ENCODE assay signal across 1 cellular context in genomic region chr9:7320139-7320538, GRCh38.
A peak's percentile ranks its signal among the peaks of the same experiment; 100 is the strongest.
TF ChIP-seq lines count a peak whose summit lies in the region.

No MANE protein-coding gene starts in this region.

TF ChIP-seq in SK-N-SH, 30 proteins besides CTCF, POLR2A, EP300 and RAD21 (continued from another document):
- TF ChIP-seq ZBTB33 (IDR thresholded peaks at IDR 0.05; ENCODE audit: borderline replicate concordance, low read depth) (no peak), USF2 (IDR thresholded peaks at IDR 0.05; ENCODE audit: borderline replicate concordance, low read depth, low read length) (no peak), RFX5 (IDR thresholded peaks at IDR 0.05; ENCODE audit: low read length) (no peak), RCOR1 (IDR thresholded peaks at IDR 0.05; ENCODE audit: low read length) (no peak), USF1 (IDR thresholded peaks at IDR 0.05; ENCODE audit: borderline replicate concordance, low read depth) (no peak), NFIC (IDR thresholded peaks at IDR 0.05; ENCODE audit: borderline replicate concordance) (peak; percentile 34; the same call in 1 of the 2 replicates), JUND (IDR thresholded peaks at IDR 0.05) (peak; percentile 86), EZH2phosphoT487 (IDR thresholded peaks at IDR 0.05; ENCODE audit: borderline replicate concordance, low read depth) (no peak), CHD2 (IDR thresholded peaks at IDR 0.05; ENCODE audit: low read length, partially characterized antibody) (no peak), FOSL2 (IDR thresholded peaks at IDR 0.05; ENCODE audit: borderline replicate concordance, low read depth) (peak; percentile 89), POLR2AphosphoS5 (IDR thresholded peaks at IDR 0.05; ENCODE audit: low read depth, low read length) (peak; percentile 65; the same call in 1 of the 2 replicates), YY1 (IDR thresholded peaks at IDR 0.05; ENCODE audit: low read depth) (no peak), MAX (IDR thresholded peaks at IDR 0.05; ENCODE audit: low read depth) (peak; percentile 32; the same call in 1 of the 2 replicates)
